8 cellular contexts compared by ENCODE assay signal in the genomic region with DNA sequence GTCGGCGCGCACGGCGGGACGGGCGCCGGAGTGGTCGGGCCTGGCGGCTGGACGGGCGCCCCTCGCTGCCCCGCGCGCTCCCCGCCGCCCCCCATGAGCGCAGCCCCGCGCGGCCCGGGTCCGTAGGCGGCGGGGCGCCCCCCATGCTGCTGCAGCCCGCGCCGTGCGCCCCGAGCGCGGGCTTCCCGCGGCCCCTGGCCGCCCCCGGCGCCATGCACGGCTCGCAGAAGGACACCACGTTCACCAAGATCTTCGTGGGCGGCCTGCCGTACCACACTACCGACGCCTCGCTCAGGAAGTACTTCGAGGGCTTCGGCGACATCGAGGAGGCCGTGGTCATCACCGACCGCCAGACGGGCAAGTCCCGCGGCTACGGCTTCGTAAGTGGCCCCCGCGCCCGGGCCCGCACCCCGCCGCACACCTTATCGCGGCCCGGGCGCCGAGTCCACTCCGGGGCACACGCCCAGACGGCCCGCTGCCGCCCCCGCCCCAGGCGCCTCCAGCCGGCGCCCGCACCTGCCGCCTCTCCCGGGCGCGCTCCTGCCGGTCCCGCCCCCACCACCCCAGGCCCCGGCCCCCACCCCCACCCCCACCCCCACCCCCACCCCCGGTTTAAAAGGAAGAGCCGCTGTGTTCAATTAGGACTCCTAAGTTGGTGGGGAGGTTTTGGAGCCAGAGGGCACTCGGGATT.
A peak's percentile ranks its signal among the peaks of the same experiment; 100 is the strongest.
DNase-seq lines count a peak whose midpoint lies in the region; ATAC-seq and TF ChIP-seq lines count a peak whose summit lies in the region.

No MANE protein-coding gene starts in this region.

- peak overlapping the region; percentile 92 for H3K4me3 ChIP-seq in GM12864 (ENCODE audit: low read depth, low read length)

- peak; percentile 6 for ATAC-seq in GM21723 (IDR thresholded peaks at IDR 0.05; ENCODE audit: unreplicated experiment)

- H3K27ac ChIP-seq in substantia nigra (ENCODE audit: low read depth, low read length, poor library complexity, severe bottlenecking), result peak overlapping the region; percentile 49

- DNase-seq in GM12864 (ENCODE audit: low read depth) (no peak), NCI-H69 (lab: John Stamatoyannopoulos, UW) (peak; percentile 64), astrocyte of the hippocampus (ENCODE audit: low read depth, low spot score) (peak; percentile 49), left kidney (ENCODE audit: low read depth, low spot score) (peak; percentile 56), substantia nigra (lab: John Stamatoyannopoulos, UW) (peak in 5 of 49 donors; percentile 18 to 52 (median 33)), inferior parietal cortex (ENCODE audit: extremely low spot score) (no peak), GF-D8 (lab: John Stamatoyannopoulos, UW) (no peak)

- TF ChIP-seq CTCF in GM12864 (IDR thresholded peaks at IDR 0.05; ENCODE audit: low read depth, low read length, missing control alignments), result no peak

Comparison
In these comparisons a context has a peak if more than half of its experiments do, and no peak if none do; other contexts are left out.
1. DNase-seq: peak in NCI-H69 (single experiment), astrocyte of the hippocampus (single experiment) and left kidney (single experiment); none in GM12864 (single experiment), inferior parietal cortex (single experiment) and GF-D8 (single experiment).